1 cellular context compared by ENCODE assay signal in the genomic region with DNA sequence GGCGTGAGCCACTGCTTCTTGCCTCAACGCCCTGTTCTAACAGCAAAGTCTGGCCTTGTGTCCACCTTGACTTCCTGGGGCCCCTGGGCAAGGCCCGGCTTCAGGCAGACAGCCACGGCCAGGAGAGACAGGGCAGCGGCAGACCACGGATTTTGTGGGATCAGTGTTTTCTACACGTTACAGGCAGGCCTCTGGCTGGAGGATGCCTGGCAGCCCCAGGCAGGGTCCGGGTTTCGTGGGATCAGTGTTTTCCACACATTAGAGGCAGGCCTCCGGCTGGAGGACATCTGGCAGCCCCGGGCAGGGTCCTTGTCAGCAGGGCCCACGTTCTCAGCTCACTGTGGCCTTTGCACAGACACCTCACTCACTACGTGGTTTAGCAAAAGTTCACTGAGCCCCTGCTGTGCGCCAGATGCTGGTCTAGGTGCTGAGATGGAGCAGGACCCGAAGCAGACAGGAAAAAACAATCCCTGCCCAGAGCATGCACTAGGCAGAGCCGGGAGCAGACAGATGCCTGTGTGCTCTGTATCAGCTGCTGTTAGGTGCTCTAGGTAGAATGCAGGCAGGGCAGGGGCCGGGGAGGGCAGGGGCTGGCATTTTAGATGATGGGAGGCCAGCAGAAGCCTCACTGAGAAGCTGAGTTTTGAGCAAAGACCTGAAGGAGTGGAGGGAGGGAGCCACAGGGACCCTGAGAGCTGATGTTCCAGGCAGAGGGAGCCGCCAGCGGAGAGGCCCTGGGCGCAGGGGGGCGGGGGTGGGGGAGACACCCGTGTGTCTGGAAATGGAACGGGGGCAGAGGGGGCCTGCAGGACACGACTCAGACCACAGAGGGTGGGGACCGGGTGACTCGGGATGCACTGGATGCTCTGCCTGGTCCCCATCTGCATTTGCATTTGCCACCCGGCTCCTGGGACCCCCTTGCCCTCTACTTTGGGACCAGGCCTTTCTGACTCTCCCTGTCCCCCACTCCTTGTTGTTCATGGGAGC.
A peak's percentile ranks its signal among the peaks of the same experiment; 100 is the strongest.
TF ChIP-seq lines count a peak whose summit lies in the region.

No MANE protein-coding gene starts in this region.

TF ChIP-seq in SK-N-SH, 30 proteins besides CTCF, POLR2A, EP300 and RAD21 (continued from another document):
- peak; percentile 22 for TF ChIP-seq CHD2 (IDR thresholded peaks at IDR 0.05; ENCODE audit: low read length, partially characterized antibody)
